12 cellular contexts compared by ENCODE assay signal in genomic region chr1:42332877-42333276, GRCh38. TPM values are rescaled to one million over a fixed set of nuclear protein-coding genes. Genes with fewer than 3 reads are reported as not detected.
DNase-seq lines count a peak whose midpoint lies in the region; ATAC-seq, FAIRE-seq and TF ChIP-seq lines count a peak whose summit lies in the region.
"Had no signal": no experiment of that assay in that cellular context is flagged by ENCODE, and none has a peak within 500 bp of the region (broad histone marks: within the 10 kb centered on the region; RNA-seq: fewer than 3 reads in every experiment).

No MANE protein-coding gene starts in this region.

- no peak for ATAC-seq in A549
- ATAC-seq in WTC11, result no peak
- no peak for ATAC-seq in GM18498 (IDR thresholded peaks at IDR 0.05; ENCODE audit: unreplicated experiment)
- ATAC-seq: mucosa of descending colon had no signal

- peak overlapping the region; percentile 87; the same call in 2 of the 3 replicates for H3K4me2 ChIP-seq in A549
- peak overlapping the region; percentile 99 for H3K4me2 ChIP-seq in GM23248 (ENCODE audit: unreplicated experiment)
- H3K4me2 ChIP-seq in mesenchymal stem cell (ENCODE audit: low read length, poor library complexity, severe bottlenecking), result no peak overlapping the region

- peaks cover 45% of the 10 kb centered on the region for H3K4me1 Mint-ChIP-seq in WTC11

- H2AFZ ChIP-seq in GM23248, result no peak overlapping the region
- no peak overlapping the region for H2AFZ ChIP-seq in mesenchymal stem cell (ENCODE audit: low read depth, low read length)

- no peak overlapping the region for H3K14ac ChIP-seq in mesenchymal stem cell (ENCODE audit: low read length in 2 of 2)

- H4K8ac ChIP-seq in mesenchymal stem cell (ENCODE audit: low read length), result no peak overlapping the region

- H2BK5ac ChIP-seq in mesenchymal stem cell (ENCODE audit: low read depth, low read length, poor library complexity, severe bottlenecking), result no peak overlapping the region

- no peak overlapping the region for H2BK120ac ChIP-seq in mesenchymal stem cell (ENCODE audit: low read depth, low read length)

- in situ Hi-C loops in GM23248 (cut with MboI), result no loop called here

- H3K36me3 Mint-ChIP-seq in WTC11, result no peaks in the 10 kb centered on the region

- no peak overlapping the region for H2BK15ac ChIP-seq in mesenchymal stem cell (ENCODE audit: low read depth, poor library complexity, severe bottlenecking)

- H2AK5ac ChIP-seq in mesenchymal stem cell (ENCODE audit: low read length, severe bottlenecking), result no peak overlapping the region

- H3K4me1 ChIP-seq in A549, result peaks cover 31% of the 10 kb centered on the region
- H3K4me1 ChIP-seq in GM23248 (ENCODE audit: insufficient read depth), result peaks cover 27% of the 10 kb centered on the region
- peaks cover 1% of the 10 kb centered on the region for H3K4me1 ChIP-seq in mesenchymal stem cell (ENCODE audit: control insufficient read depth, insufficient read depth, low read depth, low read length)

- TF ChIP-seq CTCF in A549 (IDR thresholded peaks at IDR 0.05), result no peak
- no peak for TF ChIP-seq CTCF in WTC11 (IDR thresholded peaks at IDR 0.05)

- no peaks in the 10 kb centered on the region for H3K9me3 ChIP-seq in A549
- H3K9me3 ChIP-seq in GM23248 (ENCODE audit: low read depth), result no peaks in the 10 kb centered on the region
- H3K9me3 ChIP-seq in mesenchymal stem cell (ENCODE audit: control insufficient read depth, low read length), result no peaks in the 10 kb centered on the region
- H3K9me3 ChIP-seq: mucosa of descending colon had no signal

- H3K23ac ChIP-seq in mesenchymal stem cell (ENCODE audit: low read length in 2 of 2), result no peak overlapping the region

- no peak overlapping the region for H3K18ac ChIP-seq in mesenchymal stem cell (ENCODE audit: low read depth in 1 of 2, low read length in 2 of 2)

- H3K4ac ChIP-seq in mesenchymal stem cell (ENCODE audit: low read depth in 1 of 2, low read length in 2 of 2), result no peak overlapping the region

- POLR2A ChIA-PET in A549 (lab: Yijun Ruan, JAX), result no interaction called here
- POLR2A ChIA-PET in WTC11 (lab: Charles Lee), result no interaction called here

- no peaks in the 10 kb centered on the region for H3K9me3 Mint-ChIP-seq in WTC11

- peaks cover 24% of the 10 kb centered on the region; the same call in 1 of the 2 replicates for H4K20me1 ChIP-seq in GM23248 (ENCODE audit: insufficient read depth)

- CTCF ChIA-PET in A549 (lab: Yijun Ruan, JAX), result interaction anchor here (0.6 to 1.0 kb wide), 2 partner anchors 54 to 160 kb away, joined by 3 read pairs; no protein-coding TSS in a partner anchor
- CTCF ChIA-PET in WTC11 (lab: Charles Lee), result no interaction called here

- no peak for TF ChIP-seq RAD21 in A549 (conservative IDR thresholded peaks at IDR 0.05 in 1 of 2, IDR thresholded peaks at IDR 0.05 in 1 of 2)

- no peaks in the 10 kb centered on the region for H3K27me3 ChIP-seq in GM23248 (replicated peaks; ENCODE audit: insufficient read depth)
- no peaks in the 10 kb centered on the region for H3K27me3 ChIP-seq in mesenchymal stem cell (ENCODE audit: control insufficient read depth in 1 of 2, insufficient read depth in 1 of 2, low read length in 2 of 2)

- H3K9me2 ChIP-seq in GM23248 (ENCODE audit: insufficient read depth), result no peaks in the 10 kb centered on the region

- no peak overlapping the region for H3K4me3 ChIP-seq in A549
- H3K4me3 ChIP-seq in GM23248, result peak overlapping the region; percentile 89; the same call in 1 of the 2 replicates
- peak overlapping the region in 1 of 2 experiments; percentile 95 for H3K4me3 ChIP-seq in mesenchymal stem cell (ENCODE audit: insufficient read depth in 1 of 2, low read depth in 1 of 2, low read length in 2 of 2)
- H3K4me3 ChIP-seq: mucosa of descending colon had no signal

- H3F3A ChIP-seq in GM23248 (ENCODE audit: insufficient read depth), result peaks cover 15% of the 10 kb centered on the region; the same call in 1 of the 2 replicates

- peaks cover 70% of the 10 kb centered on the region for H3K79me2 ChIP-seq in GM23248 (ENCODE audit: insufficient read depth)

- no peak for DNase-seq in A549 (ENCODE audit: low read depth in 1 of 2, low spot score in 1 of 2)
- no peak for DNase-seq in GM23248
- DNase-seq in WTC11 (ENCODE audit: low spot score), result no peak
- DNase-seq in mesenchymal stem cell, result no peak
- DNase-seq in NOMO-1 treated with dmso at 0.1 percent for 144 hours (lab: John Stamatoyannopoulos, UW; ENCODE audit: unreplicated experiment), result no peak
- DNase-seq in NCI-H510A (lab: John Stamatoyannopoulos, UW), result no peak
- DNase-seq in DMS114 treated with DMSO at 0.1 percent for 48 hours (lab: John Stamatoyannopoulos, UW; ENCODE audit: unreplicated experiment), result no peak
- DNase-seq: mucosa of descending colon, NCI-H187 had no signal

- peak overlapping the region; percentile 95 for H3K4me3 Mint-ChIP-seq in WTC11

- H3K36me3 ChIP-seq in GM23248 (ENCODE audit: low read depth) (no peaks in the 10 kb centered on the region), mesenchymal stem cell (ENCODE audit: control insufficient read depth in 1 of 2, insufficient read depth in 2 of 2, low read depth in 1 of 2, low read length in 2 of 2) (no peaks in the 10 kb centered on the region)

- no peak for FAIRE-seq in A549 (lab: Jason Lieb, UNC)
- FAIRE-seq: RCC 7860 had no signal

- H2BK12ac ChIP-seq in mesenchymal stem cell (ENCODE audit: low read length in 2 of 2), result no peak overlapping the region

- 85% methylated on average over 6 of the region's 6 CpGs for WGBS in A549 (ENCODE audit: missing lambda C conversion rate)
- 96 to 97% methylated on average over 6 of the region's 6 CpGs for WGBS in GM23248 (ENCODE audit: low coverage in 1 of 2, low lambda C conversion rate in 2 of 2, missing lambda C conversion rate in 2 of 2), 2 experiments
- 92% methylated on average over 5 of the region's 6 CpGs for WGBS in mesenchymal stem cell

- H3K27ac ChIP-seq in A549, result no peak overlapping the region
- H3K27ac ChIP-seq in GM23248, result no peak overlapping the region
- no peak overlapping the region for H3K27ac ChIP-seq in mesenchymal stem cell (ENCODE audit: low read length, poor library complexity, severe bottlenecking)
- H3K27ac ChIP-seq: HL-60 had no signal

- no peak for TF ChIP-seq POLR2A in A549 (IDR thresholded peaks at IDR 0.05; ENCODE audit: low read length)

- TF ChIP-seq EP300 in A549 (IDR thresholded peaks at IDR 0.05), result no peak

- H3K27ac Mint-ChIP-seq in WTC11, result 0 out of 2 replicates have a peak overlapping the region, but pooled peaks have one; percentile 0

- H3K9ac ChIP-seq in GM23248, result peak overlapping the region; percentile 91
- H3K9ac ChIP-seq in mesenchymal stem cell (ENCODE audit: low read length), result peak overlapping the region; percentile 97

- H3K27me3 Mint-ChIP-seq in WTC11 (ENCODE audit: low read depth), result no peaks in the 10 kb centered on the region

- H3K79me1 ChIP-seq in mesenchymal stem cell (replicated peaks; ENCODE audit: low read length, poor library complexity, severe bottlenecking), result peaks cover 9% of the 10 kb centered on the region

- no peak overlapping the region for H4K91ac ChIP-seq in mesenchymal stem cell (ENCODE audit: low read length)

TF ChIP-seq in A549, 52 proteins besides CTCF, POLR2A, EP300 and RAD21 (continues in another document):
- TF ChIP-seq, protein P1, sequence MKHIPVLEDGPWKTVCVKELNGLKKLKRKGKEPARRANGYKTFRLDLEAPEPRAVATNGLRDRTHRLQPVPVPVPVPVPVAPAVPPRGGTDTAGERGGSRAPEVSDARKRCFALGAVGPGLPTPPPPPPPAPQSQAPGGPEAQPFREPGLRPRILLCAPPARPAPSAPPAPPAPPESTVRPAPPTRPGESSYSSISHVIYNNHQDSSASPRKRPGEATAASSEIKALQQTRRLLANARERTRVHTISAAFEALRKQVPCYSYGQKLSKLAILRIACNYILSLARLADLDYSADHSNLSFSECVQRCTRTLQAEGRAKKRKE (CRISPR knock-in tag; IDR thresholded peaks at IDR 0.05; ENCODE audit: low read depth), result no peak
- TF ChIP-seq ZC3H11A (IDR thresholded peaks at IDR 0.05) (no peak), EHF (CRISPR knock-in tag; IDR thresholded peaks at IDR 0.05) (no peak), SMC3 (IDR thresholded peaks at IDR 0.05) (no peak), MYC (IDR thresholded peaks at IDR 0.05; ENCODE audit: borderline replicate concordance, low read length) (no peak)

TF ChIP-seq in WTC11, 78 proteins besides CTCF, POLR2A, EP300 and RAD21 (continues in another document):
- TF ChIP-seq JAZF1 (CRISPR knock-in tag; IDR thresholded peaks at IDR 0.05), result no peak

RNA-seq across cellular contexts. Expression of gene FOXJ3, which starts 2.2 kb away (rescaled TPM):
- 45.0 and 53.1 TPM in 2 replicates for polyA plus RNA-seq in A549 (2011; rRNA removed)
- polyA plus RNA-seq in A549 (2012; cell fraction: cytosol; rRNA removed), result 10.2 and 13.4 TPM in 2 replicates
- polyA plus RNA-seq in A549 (2012; cell fraction: nucleus; rRNA removed), result 16.6 and 21.0 TPM in 2 replicates
- 16.8 to 17.8 TPM (median 17.0 TPM) in 3 replicates for polyA plus RNA-seq in A549 (2017; fragmentation: RNase III; extraction: RNeasy Plus Mini Kit Qiagen cat#74134 plus additional on column Dnase treatment)
- 33.9 and 35.4 TPM in 2 replicates for polyA minus RNA-seq in A549 (2011; rRNA and poly(A)+ RNA removed)
- total RNA-seq in GM23248 (2014; rRNA removed; shearing (Covaris generic)), result 23.1 and 23.6 TPM in 2 replicates
- polyA plus RNA-seq in GM23248 (2016; fragmentation: Nextera tagmentation; extraction: Ambion mirVana), result 15.9 and 16.3 TPM in 2 replicates
- total RNA-seq in WTC11 (2021), result 38.6 to 43.3 TPM (median 40.7 TPM) in 3 replicates
- 22.6 TPM for polyA plus RNA-seq in mesenchymal stem cell (2013, experiment 1 of 2)
- 22.7 TPM for polyA plus RNA-seq in mesenchymal stem cell (2013, experiment 2 of 2)

RNA-seq across cellular contexts. Expression of gene RIMKLA, which starts 47.7 kb away (rescaled TPM):
- 1.7 and 2.4 TPM in 2 replicates for polyA plus RNA-seq in A549 (2011; rRNA removed)
- 0.61 and 0.71 TPM in 2 replicates for polyA plus RNA-seq in A549 (2012; cell fraction: cytosol; rRNA removed)
- polyA plus RNA-seq in A549 (2012; cell fraction: nucleus; rRNA removed), result 0.35 and 0.44 TPM in 2 replicates
- polyA plus RNA-seq in A549 (2017; fragmentation: RNase III; extraction: RNeasy Plus Mini Kit Qiagen cat#74134 plus additional on column Dnase treatment), result 0.35 to 0.59 TPM (median 0.42 TPM) in 3 replicates
- polyA minus RNA-seq in A549 (2011; rRNA and poly(A)+ RNA removed), result 1.9 and 3.0 TPM in 2 replicates
- total RNA-seq in GM23248 (2014; rRNA removed; shearing (Covaris generic)), result 0.22 TPM in 1 of 2 replicates, not detected in the other
- polyA plus RNA-seq in GM23248 (2016; fragmentation: Nextera tagmentation; extraction: Ambion mirVana), result 0.03 TPM in 1 of 2 replicates, not detected in the other
- total RNA-seq in WTC11 (2021), result 8.3 to 17.3 TPM (median 15.9 TPM) in 3 replicates
- polyA plus RNA-seq in mesenchymal stem cell (2013, experiment 1 of 2), result not detected
- not detected for polyA plus RNA-seq in mesenchymal stem cell (2013, experiment 2 of 2)
